8 cellular contexts compared by ENCODE assay signal in genomic region chr3:37471425-37471824, GRCh38. TPM values are rescaled to one million over a fixed set of nuclear protein-coding genes. Genes with fewer than 3 reads are reported as not detected.
"Had no signal": no experiment of that assay in that cellular context is flagged by ENCODE, and none has a peak within 500 bp of the region (broad histone marks: within the 10 kb centered on the region; RNA-seq: fewer than 3 reads in every experiment).

No MANE protein-coding gene starts in this region.

- DNase-seq: IMR-90, KBM-7 had no signal

- ATAC-seq: HepG2, K562 had no signal

- H3K27ac ChIP-seq: HL-60 had no signal

- H3K4me3 ChIP-seq: K562 had no signal

RNA-seq across cellular contexts. Expression of gene ITGA9, which starts 19.5 kb away (rescaled TPM):
- total RNA-seq: HT-29, HT1080 had no signal
- polyA plus RNA-seq: IgD-negative memory B cell, IMR-90 had no signal
